ENCODE assay signal across 19 cellular contexts in the genomic region with DNA sequence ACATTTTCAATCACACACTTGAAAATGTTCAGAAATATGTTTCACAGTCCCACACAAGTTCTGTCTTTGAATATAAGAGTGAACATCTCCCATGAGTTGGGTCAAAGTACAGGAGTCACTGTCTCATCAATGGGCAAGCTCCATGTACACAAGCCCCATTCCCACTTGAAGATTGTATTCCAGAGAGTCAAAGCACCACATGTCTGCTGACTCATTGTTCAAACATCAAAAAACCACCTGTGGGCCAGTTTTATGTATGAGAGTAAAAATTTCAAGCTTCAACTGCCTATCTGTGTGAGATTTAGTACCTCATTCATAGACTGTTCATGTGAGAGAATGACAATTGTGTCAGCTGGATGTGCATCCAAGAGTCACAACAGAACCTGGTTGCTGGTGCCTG.
DNase-seq lines count a peak whose midpoint lies in the region; ATAC-seq, FAIRE-seq and TF ChIP-seq lines count a peak whose summit lies in the region.
"Had no signal": no experiment of that assay in that cellular context is flagged by ENCODE, and none has a peak within 500 bp of the region (broad histone marks: within the 10 kb centered on the region; RNA-seq: fewer than 3 reads in every experiment).

No MANE protein-coding gene starts in this region.

- no peak for FAIRE-seq in pancreas (lab: Jason Lieb, UNC)
- FAIRE-seq: GM12878, H1 had no signal

- H3K9me3 ChIP-seq in RWPE2 (ENCODE audit: severe bottlenecking) (no peaks in the 10 kb centered on the region), pancreas (no peaks in the 10 kb centered on the region)
- H3K9me3 ChIP-seq: BLaER1 treated with 17β-estradiol and CSF1 and Interleukin-3, amounts not matched to agents 10 nM and 100 nM had no signal

- H3K9me3 Mint-ChIP-seq in activated naive CD4-positive, alpha-beta T cell treated with anti-CD3 and anti-CD28 coated beads, Interleukin-2, amount 50 U/mL, for 24 hours: peaks cover 4% of the 10 kb centered on the region
- no peaks in the 10 kb centered on the region for H3K9me3 Mint-ChIP-seq in activated CD4-positive, alpha-beta T cell treated with anti-CD3 and anti-CD28 coated beads, Interleukin-2, amount 10 ng/mL, durations not matched to agents 7 days and 5 days
- H3K9me3 Mint-ChIP-seq: H9 had no signal

- H3K27me3 Mint-ChIP-seq in activated naive CD4-positive, alpha-beta T cell treated with anti-CD3 and anti-CD28 coated beads, Interleukin-2, amount 50 U/mL, for 24 hours: no peaks in the 10 kb centered on the region
- no peaks in the 10 kb centered on the region for H3K27me3 Mint-ChIP-seq in activated CD4-positive, alpha-beta T cell treated with anti-CD3 and anti-CD28 coated beads, Interleukin-2, amount 10 ng/mL, durations not matched to agents 7 days and 5 days
- H3K27me3 Mint-ChIP-seq: B cell had no signal

- POLR2A ChIA-PET in activated CD4-positive, alpha-beta T cell treated with anti-CD3 and anti-CD28 coated beads, Interleukin-2, amount 10 ng/mL, durations not matched to agents 7 days and 5 days (lab: Charles Lee): no interaction called here

- peaks cover 8% of the 10 kb centered on the region for H3K4me1 ChIP-seq in RWPE2 (ENCODE audit: insufficient read depth, poor library complexity, severe bottlenecking)
- H3K4me1 ChIP-seq in foreskin keratinocyte: no peaks in the 10 kb centered on the region
- H3K4me1 ChIP-seq in pancreas: no peaks in the 10 kb centered on the region
- H3K4me1 ChIP-seq: BLaER1 treated with 17β-estradiol and CSF1 and Interleukin-3, amounts not matched to agents 10 nM and 100 nM had no signal

- DNase-seq in activated naive CD4-positive, alpha-beta T cell (lab: John Stamatoyannopoulos, UW): no peak
- DNase-seq in RWPE2 (ENCODE audit: low spot score): no peak
- DNase-seq in foreskin keratinocyte: peak in 1 of 2 donors; percentile 48
- DNase-seq in SKM-1 (lab: John Stamatoyannopoulos, UW; ENCODE audit: unreplicated experiment): no peak
- DNase-seq in MV-4-11 (lab: John Stamatoyannopoulos, UW): no peak
- no peak for DNase-seq in activated CD4-positive, alpha-beta T cell treated with anti-CD3 and anti-CD28 coated beads, Interleukin-2, amount 10 ng/mL, durations not matched to agents 7 days and 5 days
- DNase-seq in pancreas: no peak
- DNase-seq: CD8-positive, alpha-beta T cell; DMS 273 treated with DMSO at 0.1 percent for 48 hours; DMS53; DND-41; EL; H9 had no signal

- no peak overlapping the region for H3K27ac ChIP-seq in RWPE2 (ENCODE audit: poor library complexity, severe bottlenecking)
- no peak overlapping the region for H3K27ac ChIP-seq in foreskin keratinocyte
- H3K27ac ChIP-seq in pancreas: no peak overlapping the region
- H3K27ac ChIP-seq: 22Rv1; BLaER1 treated with 17β-estradiol and CSF1 and Interleukin-3, amounts not matched to agents 10 nM and 100 nM had no signal

- no peaks in the 10 kb centered on the region for H3K36me3 Mint-ChIP-seq in activated naive CD4-positive, alpha-beta T cell treated with anti-CD3 and anti-CD28 coated beads, Interleukin-2, amount 50 U/mL, for 24 hours
- no peaks in the 10 kb centered on the region for H3K36me3 Mint-ChIP-seq in activated CD4-positive, alpha-beta T cell treated with anti-CD3 and anti-CD28 coated beads, Interleukin-2, amount 10 ng/mL, durations not matched to agents 7 days and 5 days (ENCODE audit: low read depth)
- H3K36me3 Mint-ChIP-seq: CD8-positive, alpha-beta T cell had no signal

- H3K4me3 ChIP-seq in RWPE2 (ENCODE audit: severe bottlenecking): no peak overlapping the region
- no peak overlapping the region for H3K4me3 ChIP-seq in pancreas
- H3K4me3 ChIP-seq: BLaER1 treated with 17β-estradiol and CSF1 and Interleukin-3, amounts not matched to agents 10 nM and 100 nM; GM12878 had no signal

- no peaks in the 10 kb centered on the region for H3K27me3 ChIP-seq in RWPE2 (ENCODE audit: insufficient read depth, poor library complexity, severe bottlenecking)
- no peaks in the 10 kb centered on the region for H3K27me3 ChIP-seq in foreskin keratinocyte
- no peaks in the 10 kb centered on the region for H3K27me3 ChIP-seq in pancreas
- H3K27me3 ChIP-seq: BLaER1 treated with 17β-estradiol and CSF1 and Interleukin-3, amounts not matched to agents 10 nM and 100 nM had no signal

- peak overlapping the region; percentile 46 for H3K27ac Mint-ChIP-seq in activated naive CD4-positive, alpha-beta T cell treated with anti-CD3 and anti-CD28 coated beads, Interleukin-2, amount 50 U/mL, for 24 hours
- H3K27ac Mint-ChIP-seq in activated CD4-positive, alpha-beta T cell treated with anti-CD3 and anti-CD28 coated beads, Interleukin-2, amount 10 ng/mL, durations not matched to agents 7 days and 5 days: no peak overlapping the region
- H3K27ac Mint-ChIP-seq: B cell; CD8-positive, alpha-beta T cell; H9 had no signal

- H3K36me3 ChIP-seq in RWPE2 (ENCODE audit: low read depth) (no peaks in the 10 kb centered on the region), pancreas (no peaks in the 10 kb centered on the region)
- H3K36me3 ChIP-seq: BLaER1 treated with 17β-estradiol and CSF1 and Interleukin-3, amounts not matched to agents 10 nM and 100 nM had no signal

- no peak overlapping the region for H3K4me3 Mint-ChIP-seq in activated naive CD4-positive, alpha-beta T cell treated with anti-CD3 and anti-CD28 coated beads, Interleukin-2, amount 50 U/mL, for 24 hours
- H3K4me3 Mint-ChIP-seq in activated CD4-positive, alpha-beta T cell treated with anti-CD3 and anti-CD28 coated beads, Interleukin-2, amount 10 ng/mL, durations not matched to agents 7 days and 5 days: no peak overlapping the region
- H3K4me3 Mint-ChIP-seq: B cell; CD8-positive, alpha-beta T cell; H9 had no signal

- CTCF ChIA-PET in activated CD4-positive, alpha-beta T cell treated with anti-CD3 and anti-CD28 coated beads, Interleukin-2, amount 10 ng/mL, durations not matched to agents 7 days and 5 days (lab: Charles Lee): no interaction called here

- intact Hi-C loops in pancreas (cut with DNase I): no loop called here

- ATAC-seq in RWPE2 (ENCODE audit: low read depth): peak; percentile 78
- peak; percentile 50 for ATAC-seq in foreskin keratinocyte
- no peak for ATAC-seq in pancreas
- ATAC-seq: CD8-positive, alpha-beta T cell; GM12878 had no signal

- peaks cover 10% of the 10 kb centered on the region for H3K4me1 Mint-ChIP-seq in activated naive CD4-positive, alpha-beta T cell treated with anti-CD3 and anti-CD28 coated beads, Interleukin-2, amount 50 U/mL, for 24 hours
- H3K4me1 Mint-ChIP-seq in activated CD4-positive, alpha-beta T cell treated with anti-CD3 and anti-CD28 coated beads, Interleukin-2, amount 10 ng/mL, durations not matched to agents 7 days and 5 days: no peaks in the 10 kb centered on the region
- H3K4me1 Mint-ChIP-seq: B cell, H9 had no signal

- TF ChIP-seq CTCF in RWPE2 (IDR thresholded peaks at IDR 0.05; ENCODE audit: poor library complexity, severe bottlenecking) (no peak), foreskin keratinocyte (conservative IDR thresholded peaks at IDR 0.05) (no peak), pancreas (IDR thresholded peaks at IDR 0.05) (no peak)

Comparison
In these comparisons a context has a peak if more than half of its experiments do, and no peak if none do; other contexts are left out.
1. ATAC-seq: peak in RWPE2 (single experiment) and foreskin keratinocyte (single experiment); none in pancreas (0 of 4).